24 cellular contexts compared by ENCODE assay signal in the genomic region with DNA sequence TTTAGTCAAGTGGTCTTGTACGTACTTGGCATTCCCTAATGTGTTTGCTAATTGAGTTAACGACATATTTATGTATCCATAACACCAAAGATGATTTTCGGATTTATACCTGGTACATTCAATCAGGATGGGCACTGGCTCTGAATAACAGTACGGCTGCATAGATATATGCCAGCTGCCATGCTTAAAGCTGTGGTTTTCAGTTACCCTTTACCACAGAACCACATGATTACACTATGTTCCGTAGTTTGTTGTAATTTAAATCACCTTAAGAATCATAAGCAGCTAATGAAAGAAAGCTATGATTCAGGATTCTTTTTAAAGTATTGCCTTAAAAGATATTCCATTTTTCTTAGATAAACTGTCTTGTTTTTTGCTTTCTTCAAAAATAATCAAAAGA. TPM values are rescaled to one million over a fixed set of nuclear protein-coding genes. Genes with fewer than 3 reads are reported as not detected.
DNase-seq lines count a peak whose midpoint lies in the region; ATAC-seq and TF ChIP-seq lines count a peak whose summit lies in the region.
"Had no signal": no experiment of that assay in that cellular context is flagged by ENCODE, and none has a peak within 500 bp of the region (broad histone marks: within the 10 kb centered on the region; RNA-seq: fewer than 3 reads in every experiment).

No MANE protein-coding gene starts in this region.

- no peaks in the 10 kb centered on the region for H3K4me1 ChIP-seq in BE2C
- H3K4me1 ChIP-seq: breast epithelium, heart right ventricle, left lung, parathyroid adenoma, upper lobe of right lung had no signal

- peaks cover 56% of the 10 kb centered on the region for H3K36me3 Mint-ChIP-seq in activated naive CD8-positive, alpha-beta T cell treated with anti-CD3 and anti-CD28 coated beads, Interleukin-2, amount 50 U/mL, for 24 hours (ENCODE audit: low read depth)
- peaks cover 19% of the 10 kb centered on the region for H3K36me3 Mint-ChIP-seq in progenitor cell of endocrine pancreas (ENCODE audit: insufficient read depth)

- H3K27ac Mint-ChIP-seq in activated naive CD8-positive, alpha-beta T cell treated with anti-CD3 and anti-CD28 coated beads, Interleukin-2, amount 50 U/mL, for 24 hours, result no peak overlapping the region
- H3K27ac Mint-ChIP-seq in progenitor cell of endocrine pancreas, result peak overlapping the region; percentile 63
- H3K27ac Mint-ChIP-seq: dendritic cell treated with granulocyte-macrophage colony-stimulating factor and Interleukin-4, amounts not matched to agents 40 ng/mL and 50 ng/mL, for 4 days; H9; mesothelial cell of epicardium had no signal

- no peaks in the 10 kb centered on the region for H3K27me3 ChIP-seq in BE2C
- H3K27me3 ChIP-seq: breast epithelium, heart right ventricle, left lung, upper lobe of right lung had no signal

- H3K4me3 Mint-ChIP-seq in activated naive CD8-positive, alpha-beta T cell treated with anti-CD3 and anti-CD28 coated beads, Interleukin-2, amount 50 U/mL, for 24 hours, result no peak overlapping the region
- no peak overlapping the region for H3K4me3 Mint-ChIP-seq in progenitor cell of endocrine pancreas (ENCODE audit: low read depth)
- H3K4me3 Mint-ChIP-seq: dendritic cell treated with granulocyte-macrophage colony-stimulating factor and Interleukin-4, amounts not matched to agents 40 ng/mL and 50 ng/mL, for 4 days; H9; mesothelial cell of epicardium had no signal

- CTCF ChIA-PET in GM10248 (lab: Yijun Ruan, JAX), result interaction anchor here (1.2 kb wide), 1 partner anchor 10 kb away, joined by 3 read pairs; no protein-coding TSS in a partner anchor

- peaks cover 37% of the 10 kb centered on the region for H3K36me3 ChIP-seq in BE2C
- H3K36me3 ChIP-seq: breast epithelium had no signal

- no peak overlapping the region for H3K4me3 ChIP-seq in BE2C (ENCODE audit: low read depth, low read length)
- H3K4me3 ChIP-seq: breast epithelium, heart right ventricle, left lung, upper lobe of right lung had no signal

- H3K9me3 ChIP-seq in BE2C, result no peaks in the 10 kb centered on the region
- H3K9me3 ChIP-seq: breast epithelium, heart right ventricle, left lung, upper lobe of right lung had no signal

- peaks cover 17% of the 10 kb centered on the region for H3K4me1 Mint-ChIP-seq in activated naive CD8-positive, alpha-beta T cell treated with anti-CD3 and anti-CD28 coated beads, Interleukin-2, amount 50 U/mL, for 24 hours
- no peaks in the 10 kb centered on the region for H3K4me1 Mint-ChIP-seq in progenitor cell of endocrine pancreas (ENCODE audit: low read depth)
- H3K4me1 Mint-ChIP-seq: H9, mesothelial cell of epicardium had no signal

- DNase-seq in NCI-H2029 treated with DMSO at 0.1 percent for 48 hours (lab: John Stamatoyannopoulos, UW) (peak; percentile 2), NCI-H2029 (lab: John Stamatoyannopoulos, UW) (no peak), H4 (ENCODE audit: low spot score) (peak; percentile 51), progenitor cell of endocrine pancreas (ENCODE audit: low spot score, unreplicated experiment) (no peak), GM10248 (ENCODE audit: extremely low spot score) (no peak), cerebellar cortex (ENCODE audit: low spot score) (no peak), BE2C (no peak)
- no peak for DNase-seq in activated naive CD8-positive, alpha-beta T cell treated with anti-CD3 and anti-CD28 coated beads, Interleukin-2, amount 50 U/mL, for 24 hours
- DNase-seq: activated CD4-positive, alpha-beta T cell treated with anti-CD3 and anti-CD28 coated beads for 1 hour; H9; heart right ventricle; IMR-90; left lung; MM.1S; NCI-H187 treated with DMSO at 0.1 percent for 48 hours; PC-3; SHP77; substantia nigra; upper lobe of right lung had no signal

- no peaks in the 10 kb centered on the region for H3K27me3 Mint-ChIP-seq in activated naive CD8-positive, alpha-beta T cell treated with anti-CD3 and anti-CD28 coated beads, Interleukin-2, amount 50 U/mL, for 24 hours
- no peaks in the 10 kb centered on the region for H3K27me3 Mint-ChIP-seq in progenitor cell of endocrine pancreas
- H3K27me3 Mint-ChIP-seq: dendritic cell treated with granulocyte-macrophage colony-stimulating factor and Interleukin-4, amounts not matched to agents 40 ng/mL and 50 ng/mL, for 4 days had no signal

- no peaks in the 10 kb centered on the region for H3K9me3 Mint-ChIP-seq in activated naive CD8-positive, alpha-beta T cell treated with anti-CD3 and anti-CD28 coated beads, Interleukin-2, amount 50 U/mL, for 24 hours
- H3K9me3 Mint-ChIP-seq in progenitor cell of endocrine pancreas (ENCODE audit: low read depth), result no peaks in the 10 kb centered on the region
- H3K9me3 Mint-ChIP-seq: dendritic cell treated with granulocyte-macrophage colony-stimulating factor and Interleukin-4, amounts not matched to agents 40 ng/mL and 50 ng/mL, for 4 days; H9 had no signal

- peak; percentile 90 for ATAC-seq in activated naive CD8-positive, alpha-beta T cell treated with anti-CD3 and anti-CD28 coated beads, Interleukin-2, amount 50 U/mL, for 24 hours
- ATAC-seq: heart right ventricle, left lung, PC-3, sciatic nerve, upper lobe of right lung had no signal

- TF ChIP-seq CTCF in progenitor cell of endocrine pancreas (IDR thresholded peaks at IDR 0.05; ENCODE audit: unreplicated experiment) (no peak), GM10248 (IDR thresholded peaks at IDR 0.05; ENCODE audit: control extremely low read depth, extremely low read depth, low read depth, missing control alignments) (no peak), BE2C (IDR thresholded peaks at IDR 0.05; ENCODE audit: low read depth, low read length) (no peak)

- POLR2A ChIA-PET in GM10248 (lab: Yijun Ruan, JAX), result no interaction called here

RNA-seq across cellular contexts. Expression of a gene that starts 53.6 kb away (rescaled TPM):
- total RNA-seq in H4 (2014; rRNA removed; shearing (Covaris generic)), result 36.3 and 45.4 TPM in 2 replicates
- total RNA-seq in progenitor cell of endocrine pancreas, result 71.6 and 84.2 TPM in 2 replicates
- 31.2 TPM for polyA plus RNA-seq in BE2C (2012; ENCODE audit: insufficient read depth, insufficient read length, low read depth)

Comparison
In these comparisons a context has a peak if more than half of its experiments do, and no peak if none do; other contexts are left out.
1. DNase-seq: peak in NCI-H2029 treated with DMSO at 0.1 percent for 48 hours (single experiment) and H4 (single experiment); none in NCI-H2029 (single experiment), activated naive CD8-positive, alpha-beta T cell treated with anti-CD3 and anti-CD28 coated beads, Interleukin-2, amount 50 U/mL, for 24 hours (single experiment), progenitor cell of endocrine pancreas (single experiment), GM10248 (single experiment), cerebellar cortex (single experiment) and BE2C (single experiment).